8 cellular contexts compared by ENCODE assay signal in the genomic region with DNA sequence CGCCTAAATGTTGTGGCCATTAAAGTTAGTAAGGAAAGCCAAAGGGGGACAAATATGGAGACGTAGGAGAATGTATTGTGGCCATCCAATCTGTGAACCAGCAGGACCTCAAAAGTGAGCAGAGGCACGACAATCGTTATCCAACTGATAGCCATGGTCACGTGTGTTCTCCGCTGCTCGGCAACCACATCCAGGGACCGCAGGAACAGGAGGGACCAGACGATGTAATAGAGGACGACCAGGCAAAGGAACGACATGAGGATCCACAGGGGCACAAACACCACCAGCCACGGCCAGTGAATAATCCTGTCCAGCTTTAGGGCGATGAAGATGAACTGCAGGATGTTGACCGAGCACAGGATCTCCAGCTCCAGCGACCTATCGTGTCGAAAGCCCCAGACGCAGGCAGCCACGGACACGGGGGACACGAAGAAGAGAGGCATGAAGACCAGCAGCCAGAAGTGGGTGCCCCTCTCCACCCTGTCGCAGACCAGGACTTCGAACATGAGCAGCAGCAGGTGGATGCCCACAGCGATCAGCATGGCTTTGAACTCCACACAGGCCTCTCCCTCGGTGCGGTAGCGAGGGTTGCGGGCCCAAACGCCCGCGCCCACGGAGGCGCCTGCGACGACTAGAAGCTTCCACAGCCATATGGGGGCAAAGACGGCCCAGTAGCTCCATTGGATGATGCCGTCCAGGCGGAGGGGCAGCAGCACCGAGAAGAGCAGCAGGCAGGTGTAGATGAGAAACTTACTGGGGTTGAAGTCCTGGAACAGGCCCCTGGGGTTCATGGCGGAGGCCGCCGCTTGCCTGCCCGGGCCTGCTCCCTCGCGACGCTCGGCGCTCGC. TPM values are rescaled to one million over a fixed set of nuclear protein-coding genes. Genes with fewer than 3 reads are reported as not detected.
DNase-seq lines count a peak whose midpoint lies in the region; ATAC-seq, FAIRE-seq and TF ChIP-seq lines count a peak whose summit lies in the region.

No MANE protein-coding gene starts in this region.

- TF ChIP-seq POLR2A in vagina (IDR thresholded peaks at IDR 0.05), result no peak

- peak overlapping the region; percentile 51 for H3K4me3 ChIP-seq in cardiac muscle cell
- peak overlapping the region; percentile 36 to 65 for H3K4me3 ChIP-seq in cardiac fibroblast (replicated peaks in 1 of 2; ENCODE audit: low read depth in 2 of 2, low read length in 2 of 2)
- peak overlapping the region; percentile 58 for H3K4me3 ChIP-seq in mononuclear cell (ENCODE audit: low read length)
- H3K4me3 ChIP-seq in vagina, result peak overlapping the region; percentile 68 to 93

- intact Hi-C loops in Right ventricle myocardium superior (cut with DNase I) (no loop called here), vagina (cut with DNase I) (loop anchor here (10.0 kb wide), 1 partner anchor 92 kb away; no protein-coding TSS in a partner anchor)

- H3K9me3 ChIP-seq in cardiac muscle cell (ENCODE audit: low read depth) (no peaks in the 10 kb centered on the region), mononuclear cell (ENCODE audit: low read depth, low read length) (no peaks in the 10 kb centered on the region), vagina (no peaks in the 10 kb centered on the region)

- no peak for TF ChIP-seq CTCF in cardiac muscle cell (IDR thresholded peaks at IDR 0.05; ENCODE audit: low read depth, low read length)
- TF ChIP-seq CTCF in cardiac fibroblast (IDR thresholded peaks at IDR 0.05; ENCODE audit: low read depth, low read length), result no peak
- TF ChIP-seq CTCF in vagina (IDR thresholded peaks at IDR 0.05), result no peak

- H3K36me3 ChIP-seq in cardiac muscle cell, result no peaks in the 10 kb centered on the region
- H3K36me3 ChIP-seq in vagina, result no peaks in the 10 kb centered on the region

- H3K4me1 ChIP-seq in cardiac muscle cell (ENCODE audit: low read depth) (peaks cover 10% of the 10 kb centered on the region), mononuclear cell (ENCODE audit: insufficient read depth, low read length) (peaks cover 32% of the 10 kb centered on the region), vagina (peaks cover 43% of the 10 kb centered on the region)

- H3K27me3 ChIP-seq in cardiac muscle cell (peaks cover 5% of the 10 kb centered on the region), mononuclear cell (ENCODE audit: insufficient read depth, low read length) (no peaks in the 10 kb centered on the region), vagina (no peaks in the 10 kb centered on the region)

- DNase-seq in cardiac muscle cell (ENCODE audit: low read depth in 1 of 2, low spot score in 1 of 2) (no peak), Right ventricle myocardium superior (no peak), cardiac fibroblast (ENCODE audit: low read depth in 2 of 2) (no peak), vagina (ENCODE audit: extremely low spot score in 2 of 2) (peak in 1 of 2 donors; percentile 87), T-helper 9 cell (no peak), frontal cortex (ENCODE audit: low spot score in 2 of 2) (no peak)

- FAIRE-seq in frontal cortex (lab: Jason Lieb, UNC), result no peak

- ATAC-seq in Right ventricle myocardium superior (ENCODE audit: poor library complexity) (no peak), HG03135 (IDR thresholded peaks at IDR 0.05; ENCODE audit: unreplicated experiment) (no peak)

- H3K27ac ChIP-seq in cardiac muscle cell (no peak overlapping the region), vagina (peak overlapping the region; percentile 86)

RNA-seq across cellular contexts. Expression of a gene that starts 0.8 kb away (rescaled TPM):
- 32.9 and 43.4 TPM in 2 replicates for total RNA-seq in cardiac muscle cell
- 21.3 and 25.0 TPM in 2 replicates for polyA plus RNA-seq in cardiac muscle cell
- 21.1 TPM for total RNA-seq in Right ventricle myocardium superior
- total RNA-seq in mononuclear cell, result 17.5 TPM
- total RNA-seq in vagina, result 29.5 TPM
- 15.1 TPM for total RNA-seq in frontal cortex

RNA-seq across cellular contexts. Expression of a gene that starts 30.2 kb away (rescaled TPM):
- total RNA-seq in cardiac muscle cell (26.5 and 31.4 TPM in 2 replicates), Right ventricle myocardium superior (48.8 TPM), mononuclear cell (22.1 TPM), vagina (44.0 TPM), frontal cortex (39.9 TPM)
- polyA plus RNA-seq in cardiac muscle cell, result 39.0 and 50.8 TPM in 2 replicates
